In the genomic region with DNA sequence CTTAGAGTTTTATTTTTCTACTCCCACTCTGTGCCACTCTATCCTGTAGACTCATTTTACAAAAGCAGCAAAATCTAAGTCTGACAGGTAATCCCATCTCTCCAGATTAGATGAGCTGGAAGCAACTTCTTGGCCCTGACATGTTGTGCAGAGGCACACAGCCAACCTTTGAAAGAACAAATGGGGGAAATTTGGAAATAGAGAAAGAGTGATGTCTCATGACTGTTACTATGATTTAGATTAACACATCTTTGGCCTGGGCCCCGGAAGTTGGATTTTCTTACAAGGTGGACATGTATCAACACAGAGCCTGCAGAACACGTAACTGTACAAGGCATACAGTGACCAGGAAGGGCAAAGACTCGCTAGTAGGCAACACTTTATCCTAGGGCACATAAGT, we compare ENCODE assay signal across 14 cellular contexts.
"Had no signal": no experiment of that assay in that cellular context is flagged by ENCODE, and none has a peak within 500 bp of the region (broad histone marks: within the 10 kb centered on the region; RNA-seq: fewer than 3 reads in every experiment).

No MANE protein-coding gene starts in this region.

- H3K27ac ChIP-seq: gastrocnemius medialis, heart right ventricle had no signal

- H3K9me3 ChIP-seq: gastrocnemius medialis had no signal

- ATAC-seq: activated CD4-positive, CD25-positive, alpha-beta regulatory T cell treated with anti-CD3 and anti-CD28 coated beads, Interleukin-2, amount 50 U/mL, for 24 hours; activated CD8-positive, alpha-beta memory T cell treated with anti-CD3 and anti-CD28 coated beads, Interleukin-2, amount 10 ng/mL, durations not matched to agents 7 days and 5 days; activated naive CD4-positive, alpha-beta T cell treated with anti-CD3 and anti-CD28 coated beads, Interleukin-2, amount 50 U/mL, for 72 hours; activated T-cell treated with anti-CD3 and anti-CD28 coated beads, Interleukin-2, amount 50 U/mL, for 4 hours; gastrocnemius medialis; heart right ventricle; right cardiac atrium had no signal

- H3K4me3 ChIP-seq: gastrocnemius medialis, heart right ventricle, smooth muscle cell had no signal

- DNase-seq: activated CD4-positive, alpha-beta T cell treated with anti-CD3 and anti-CD28 coated beads, Interleukin-2, amount 50 U/mL, for 4 hours; activated CD8-positive, alpha-beta memory T cell treated with anti-CD3 and anti-CD28 coated beads, Interleukin-2, amount 10 ng/mL, durations not matched to agents 7 days and 5 days; activated effector memory CD4-positive, alpha-beta T cell treated with anti-CD3 and anti-CD28 coated beads, Interleukin-2, amount 50 U/mL, for 16 hours; activated T-cell treated with anti-CD3 and anti-CD28 coated beads, Interleukin-2, amount 50 U/mL, for 4 hours; amniotic stem cell; gastrocnemius medialis; heart right ventricle; kidney; right cardiac atrium; stimulated activated CD4-positive, alpha-beta T cell treated with anti-CD3 and anti-CD28 coated beads, Interleukin-1b, Interleukin-23, amount 100 ng/mL, for 48 hours; stimulated activated naive CD4-positive, alpha-beta T cell had no signal

- H3K4me1 ChIP-seq: gastrocnemius medialis had no signal

- H3K4me2 ChIP-seq: smooth muscle cell had no signal

- H3K36me3 ChIP-seq: gastrocnemius medialis, heart right ventricle had no signal
